8 cellular contexts compared by ENCODE assay signal in genomic region chr3:12868039-12869024, GRCh38. TPM values are rescaled to one million over a fixed set of nuclear protein-coding genes. Genes with fewer than 3 reads are reported as not detected.
DNase-seq lines count a peak whose midpoint lies in the region; ATAC-seq and TF ChIP-seq lines count a peak whose summit lies in the region.

No MANE protein-coding gene starts in this region.

- H3K9me3 ChIP-seq in left lung: peaks cover 0 to 2% of the 10 kb centered on the region in 2 donors

- H3K4me3 ChIP-seq in left lung: peak overlapping the region in 1 of 2 donors; percentile 31

- DNase-seq in AG08396 (ENCODE audit: low spot score) (peak; percentile 90), NCI-H510A treated with DMSO at 0.1 percent for 48 hours (lab: John Stamatoyannopoulos, UW) (peak; percentile 50), dermis blood vessel endothelial cell (peak; percentile 91), left lung (peak; percentile 88 to 94)
- DNase-seq in activated CD4-positive, alpha-beta T cell treated with anti-CD3 and anti-CD28 coated beads for 4 hours: peak; percentile 46 to 50
- peak; percentile 55 for DNase-seq in stimulated activated CD4-positive, alpha-beta T cell treated with anti-CD3 and anti-CD28 coated beads, Interleukin-4, amount 100 ng/mL, for 1 hour

- peaks cover 0 to 22% of the 10 kb centered on the region in 2 donors for H3K27me3 ChIP-seq in left lung

- H3K36me3 ChIP-seq in left lung: no peaks in the 10 kb centered on the region

- peaks cover 0 to 16% of the 10 kb centered on the region in 2 donors for H3K4me1 ChIP-seq in left lung

- peak; percentile 87 to 93 for TF ChIP-seq CTCF in left lung (IDR thresholded peaks at IDR 0.05)

- H3K27ac ChIP-seq in left lung: no peak overlapping the region

- intact Hi-C loops in left lung (cut with DNase I): no loop called here

- ATAC-seq in GM18870 (IDR thresholded peaks at IDR 0.05; ENCODE audit: unreplicated experiment) (peak; percentile 60), HG03280 (IDR thresholded peaks at IDR 0.05; ENCODE audit: unreplicated experiment) (peak; percentile 23), left lung (peak; percentile 98)

RNA-seq across cellular contexts. Expression of gene RPL32, which starts 27.0 kb away (rescaled TPM):
- total RNA-seq in dermis blood vessel endothelial cell: 632 and 1,383 TPM in 2 replicates
- total RNA-seq in left lung: 1,000 to 10,000 TPM; 1,223 to 1,263 TPM

Comparison
In these comparisons a context has a peak if more than half of its experiments do, and no peak if none do; other contexts are left out.
1. ATAC-seq: peak in every context shown above with its lines; median percentile 98 in left lung; 60 in GM18870; 23 in HG03280.